In genomic region chr6:130365166-130366010, GRCh38 we compare ENCODE assay signal across 8 cellular contexts. TPM values are rescaled to one million over a fixed set of nuclear protein-coding genes. Genes with fewer than 3 reads are reported as not detected.
DNase-seq lines count a peak whose midpoint lies in the region; TF ChIP-seq lines count a peak whose summit lies in the region.

No MANE protein-coding gene starts in this region.

- no peak overlapping the region for H2AK5ac ChIP-seq in H9 (ENCODE audit: insufficient read length, low read length)

- no peak overlapping the region for H3K27ac ChIP-seq in H9 (ENCODE audit: insufficient read length, low read depth, low read length)
- H3K27ac ChIP-seq in neural cell (ENCODE audit: low read length): peak overlapping the region; percentile 5
- H3K27ac ChIP-seq in urinary bladder (ENCODE audit: low read depth): peak overlapping the region; percentile 46

- H3K9me3 Mint-ChIP-seq in H9: peaks cover 4% of the 10 kb centered on the region in 2 experiments; a peak in 2 of 5 replicates
- H3K9me3 Mint-ChIP-seq in activated T-helper 1 cell treated with anti-CD3 and anti-CD28 coated beads, Interleukin-12 subunit alpha, Interleukin-12 subunit beta, Interleukin-2, Interleukin-4 antibody, amounts not matched to agents 30 ng/mL and 10 ng/mL and 1 ng/mL, durations not matched to agents 14 hours and 24 hours and 36 hours: peaks cover 8% of the 10 kb centered on the region

- no peak overlapping the region for H3K56ac ChIP-seq in H9 (ENCODE audit: insufficient read length, low read depth, low read length)

- TF ChIP-seq CTCF in H9 (conservative IDR thresholded peaks at IDR 0.05) (peak; percentile 85), fibroblast of villous mesenchyme (IDR thresholded peaks at IDR 0.05; ENCODE audit: insufficient read depth, low read depth, low read length) (peak; percentile 96), neural cell (IDR thresholded peaks at IDR 0.05; ENCODE audit: poor library complexity, severe bottlenecking) (peak; percentile 89)

- no peak overlapping the region for H3K18ac ChIP-seq in H9 (ENCODE audit: insufficient read length, low read depth, low read length)

- no peak overlapping the region for H3K23ac ChIP-seq in H9 (ENCODE audit: insufficient read length, low read depth, low read length)

- no peak overlapping the region for H4K8ac ChIP-seq in H9 (replicated peaks; ENCODE audit: insufficient read length, low read depth, low read length)

- H4K20me1 ChIP-seq in H9 (ENCODE audit: control insufficient read depth, insufficient read depth, insufficient read length) (no peaks in the 10 kb centered on the region), neural cell (ENCODE audit: insufficient read depth) (no peaks in the 10 kb centered on the region)

- peaks cover 11% of the 10 kb centered on the region for H3K27me3 Mint-ChIP-seq in H9 (ENCODE audit: low read depth)
- peaks cover 50% of the 10 kb centered on the region for H3K27me3 Mint-ChIP-seq in activated T-helper 1 cell treated with anti-CD3 and anti-CD28 coated beads, Interleukin-12 subunit alpha, Interleukin-12 subunit beta, Interleukin-2, Interleukin-4 antibody, amounts not matched to agents 30 ng/mL and 10 ng/mL and 1 ng/mL, durations not matched to agents 14 hours and 24 hours and 36 hours (ENCODE audit: insufficient read depth)

- no peak overlapping the region for H2BK20ac ChIP-seq in H9 (ENCODE audit: low read depth, low read length, poor library complexity, severe bottlenecking)

- peak overlapping the region; percentile 73 to 90 for H3K4me3 Mint-ChIP-seq in H9
- peak overlapping the region; percentile 69 for H3K4me3 Mint-ChIP-seq in activated T-helper 1 cell treated with anti-CD3 and anti-CD28 coated beads, Interleukin-12 subunit alpha, Interleukin-12 subunit beta, Interleukin-2, Interleukin-4 antibody, amounts not matched to agents 30 ng/mL and 10 ng/mL and 1 ng/mL, durations not matched to agents 14 hours and 24 hours and 36 hours

- H3K79me2 ChIP-seq in H9 (ENCODE audit: insufficient read depth, low read length) (no peaks in the 10 kb centered on the region; the same call in 1 of the 2 replicates), neural cell (replicated peaks; ENCODE audit: insufficient read depth, low read length) (peaks cover 28% of the 10 kb centered on the region)

- no peak overlapping the region for H4K5ac ChIP-seq in H9 (ENCODE audit: insufficient read length, low read depth, low read length)

- peak; percentile 85 for TF ChIP-seq RAD21 in neural cell (conservative IDR thresholded peaks at IDR 0.05)

- H3K9me3 ChIP-seq in H9 (ENCODE audit: control insufficient read depth, low read depth, low read length): no peaks in the 10 kb centered on the region
- no peaks in the 10 kb centered on the region for H3K9me3 ChIP-seq in neural cell (ENCODE audit: low read length)

- peak overlapping the region; percentile 53 for H3K4me2 ChIP-seq in H9 (ENCODE audit: insufficient read depth, insufficient read length, low read length)
- peak overlapping the region; percentile 30 for H3K4me2 ChIP-seq in neural cell (ENCODE audit: low read length)

- WGBS in H9 (ENCODE audit: extremely low coverage, insufficient read length, low lambda C conversion rate): no CpG with 5 or more reads among the region's 74 CpGs
- 1% methylated on average over 74 of the region's 74 CpGs for WGBS in urinary bladder

- peak; percentile 13 for DNase-seq in DMS53 treated with DMSO at 0.1 percent for 48 hours (lab: John Stamatoyannopoulos, UW; ENCODE audit: unreplicated experiment)
- DNase-seq in H9: peak; percentile 83
- peak; percentile 67 for DNase-seq in NCI-H345 (lab: John Stamatoyannopoulos, UW)
- peak; percentile 41 for DNase-seq in activated T-helper 1 cell treated with anti-CD3 and anti-CD28 coated beads, Interleukin-12 subunit alpha, Interleukin-12 subunit beta, Interleukin-2, Interleukin-4 antibody, amounts not matched to agents 30 ng/mL and 10 ng/mL and 1 ng/mL, durations not matched to agents 14 hours and 24 hours and 36 hours (ENCODE audit: low spot score)
- DNase-seq in fibroblast of villous mesenchyme (ENCODE audit: low read depth): peak; percentile 76
- no peak for DNase-seq in G401 (ENCODE audit: low spot score)

- H2BK5ac ChIP-seq in H9 (ENCODE audit: insufficient read length, low read length): no peak overlapping the region

- H4K91ac ChIP-seq in H9 (ENCODE audit: insufficient read length, low read depth, low read length): no peak overlapping the region

- peaks cover under 1 to 8% (median 5%) of the 10 kb centered on the region in 3 experiments; a peak in 5 of 7 replicates for H3K36me3 Mint-ChIP-seq in H9 (ENCODE audit: insufficient read depth in 1 of 3, low read depth in 3 of 3)
- H3K36me3 Mint-ChIP-seq in activated T-helper 1 cell treated with anti-CD3 and anti-CD28 coated beads, Interleukin-12 subunit alpha, Interleukin-12 subunit beta, Interleukin-2, Interleukin-4 antibody, amounts not matched to agents 30 ng/mL and 10 ng/mL and 1 ng/mL, durations not matched to agents 14 hours and 24 hours and 36 hours (ENCODE audit: low read depth): peaks cover 4% of the 10 kb centered on the region

- intact Hi-C loops in activated T-helper 1 cell treated with anti-CD3 and anti-CD28 coated beads, Interleukin-12 subunit alpha, Interleukin-12 subunit beta, Interleukin-2, Interleukin-4 antibody, amounts not matched to agents 30 ng/mL and 10 ng/mL and 1 ng/mL, durations not matched to agents 14 hours and 24 hours and 36 hours (cut with micrococcal nuclease): loop anchor here (1.0 to 5.0 kb wide), 4 partner anchors 15 to 333 kb away; no protein-coding TSS in a partner anchor

- H3K9me2 ChIP-seq in neural cell (ENCODE audit: insufficient read depth, low read length): no peaks in the 10 kb centered on the region

- H3K27me3 ChIP-seq in H9 (ENCODE audit: insufficient read depth, low read length) (no peaks in the 10 kb centered on the region), neural cell (ENCODE audit: insufficient read depth, low read depth, low read length) (no peaks in the 10 kb centered on the region)

- no peak overlapping the region for H3K4ac ChIP-seq in H9 (ENCODE audit: low read depth, low read length)

- no peak overlapping the region for H3T11ph ChIP-seq in H9 (ENCODE audit: low read length)

- peaks cover 10% of the 10 kb centered on the region for H3K23me2 ChIP-seq in H9 (ENCODE audit: insufficient read length, low read depth, low read length, poor library complexity, severe bottlenecking)

- H3F3A ChIP-seq in neural cell (ENCODE audit: insufficient read depth, low read length, poor library complexity, severe bottlenecking): no peaks in the 10 kb centered on the region

- no peak for TF ChIP-seq EP300 in neural cell (conservative IDR thresholded peaks at IDR 0.05; ENCODE audit: poor library complexity, severe bottlenecking)

- peak overlapping the region; percentile 60; the same call in 1 of the 2 replicates for H3K14ac ChIP-seq in H9 (ENCODE audit: insufficient read depth, low read length)

- H3K79me1 ChIP-seq in H9 (ENCODE audit: insufficient read depth, low read depth, low read length, poor library complexity, severe bottlenecking): peaks cover 2% of the 10 kb centered on the region

- no peak overlapping the region for H2BK12ac ChIP-seq in H9 (ENCODE audit: insufficient read length, low read depth, low read length)

- in situ Hi-C loops in G401 (cut with HindIII; ENCODE audit: low sequenced_read_pairs): no loop called here

- H3K4me1 ChIP-seq in H9 (ENCODE audit: insufficient read depth, low read length): peaks cover 5% of the 10 kb centered on the region; the same call in 1 of the 2 replicates
- H3K4me1 ChIP-seq in urinary bladder (ENCODE audit: insufficient read depth): no peaks in the 10 kb centered on the region

- H3K27ac Mint-ChIP-seq in H9: peak overlapping the region in 1 of 3 experiments; percentile 63; a peak in 1 of 7 replicates
- H3K27ac Mint-ChIP-seq in activated T-helper 1 cell treated with anti-CD3 and anti-CD28 coated beads, Interleukin-12 subunit alpha, Interleukin-12 subunit beta, Interleukin-2, Interleukin-4 antibody, amounts not matched to agents 30 ng/mL and 10 ng/mL and 1 ng/mL, durations not matched to agents 14 hours and 24 hours and 36 hours: no peak overlapping the region

- no peak overlapping the region for H2AFZ ChIP-seq in H9 (ENCODE audit: low read length)
- peak overlapping the region; percentile 58 for H2AFZ ChIP-seq in neural cell (ENCODE audit: low read depth, low read length)

- H2BK15ac ChIP-seq in H9 (ENCODE audit: low read depth, low read length): no peak overlapping the region

- H3K4me3 ChIP-seq in fibroblast of villous mesenchyme (ENCODE audit: low read depth, low read length): peak overlapping the region; percentile 78
- peak overlapping the region; percentile 80 for H3K4me3 ChIP-seq in neural cell (ENCODE audit: low read length)
- peak overlapping the region; percentile 85 for H3K4me3 ChIP-seq in urinary bladder (ENCODE audit: low read depth, low read length)

- H3K36me3 ChIP-seq in neural cell (ENCODE audit: insufficient read depth, low read length): no peaks in the 10 kb centered on the region
- no peaks in the 10 kb centered on the region for H3K36me3 ChIP-seq in urinary bladder (ENCODE audit: insufficient read depth)

- peak overlapping the region; percentile 63 for H3K9ac ChIP-seq in H9 (ENCODE audit: extremely low read depth, insufficient read length, low read length)
- peak overlapping the region; percentile 74 for H3K9ac ChIP-seq in neural cell (ENCODE audit: low read length)

- H2BK120ac ChIP-seq in H9 (ENCODE audit: low read depth, low read length, poor library complexity, severe bottlenecking): no peak overlapping the region

- H3K4me1 Mint-ChIP-seq in H9: peaks cover 33 to 35% of the 10 kb centered on the region in 2 experiments
- peaks cover 25% of the 10 kb centered on the region for H3K4me1 Mint-ChIP-seq in activated T-helper 1 cell treated with anti-CD3 and anti-CD28 coated beads, Interleukin-12 subunit alpha, Interleukin-12 subunit beta, Interleukin-2, Interleukin-4 antibody, amounts not matched to agents 30 ng/mL and 10 ng/mL and 1 ng/mL, durations not matched to agents 14 hours and 24 hours and 36 hours (ENCODE audit: low read depth)

TF ChIP-seq in neural cell, 6 proteins besides CTCF, POLR2A, EP300 and RAD21 (continues in another document):
- TF ChIP-seq TAF1 (IDR thresholded peaks at IDR 0.05; ENCODE audit: low read depth): peak; percentile 62

RNA-seq across cellular contexts. Expression of gene TMEM200A, which starts 0.4 kb away (rescaled TPM):
- total RNA-seq in H9 (2021): 6.1 and 6.4 TPM in 2 replicates
- 0.67 and 0.69 TPM in 2 replicates for total RNA-seq in activated T-helper 1 cell treated with anti-CD3 and anti-CD28 coated beads, Interleukin-12 subunit alpha, Interleukin-12 subunit beta, Interleukin-2, Interleukin-4 antibody, amounts not matched to agents 30 ng/mL and 10 ng/mL and 1 ng/mL, durations not matched to agents 14 hours and 24 hours and 36 hours
- total RNA-seq in fibroblast of villous mesenchyme: 43.6 and 47.7 TPM in 2 replicates
- 30.7 and 31.3 TPM in 2 replicates for polyA plus RNA-seq in neural cell
- 51.6 and 61.9 TPM in 2 replicates for polyA minus RNA-seq in neural cell
- total RNA-seq in urinary bladder: 24.8 TPM
- polyA plus RNA-seq in urinary bladder: 9.5 TPM
- not detected in 2 replicates for total RNA-seq in G401 (2014; rRNA removed; shearing (Covaris generic))
